In the genomic region with DNA sequence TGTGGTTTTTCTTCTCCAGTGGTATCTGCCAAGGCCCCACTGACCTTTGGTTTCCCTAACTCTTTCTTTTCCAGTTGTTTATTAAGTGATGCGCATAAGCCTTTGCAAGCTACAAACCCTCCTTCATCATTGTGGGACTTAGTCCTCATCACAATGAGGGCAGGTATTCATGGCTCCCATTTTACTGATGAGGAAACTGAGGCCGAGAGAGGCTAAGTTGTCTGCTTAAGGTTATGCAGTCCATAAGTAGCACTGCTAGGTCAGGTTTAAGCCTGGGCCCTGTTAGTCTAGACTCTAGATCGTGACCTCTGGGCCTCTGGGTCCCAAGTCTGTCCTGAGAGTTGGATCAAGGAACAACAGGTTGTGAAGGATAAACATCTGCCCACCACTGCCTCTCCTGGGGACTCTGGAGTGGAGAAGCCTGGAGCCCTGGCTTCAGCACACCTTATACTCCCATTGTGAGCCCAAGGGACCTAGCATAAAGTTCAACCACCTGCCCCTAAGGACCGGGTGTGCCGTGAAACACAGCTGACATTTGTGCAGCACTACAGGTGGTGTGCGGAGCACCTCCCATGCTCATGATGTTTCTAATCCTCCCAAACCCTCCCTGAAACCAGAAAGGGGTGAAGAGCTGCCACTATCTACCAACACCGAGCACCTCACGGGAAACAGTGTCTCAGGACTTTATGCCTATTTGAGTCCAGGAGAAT, we compare ENCODE assay signal across 1 cellular context.
TF ChIP-seq lines count a peak whose summit lies in the region.

No MANE protein-coding gene starts in this region.

TF ChIP-seq in HepG2, 621 proteins besides CTCF, POLR2A, EP300 and RAD21 (continued from another document and continues in another):
- TF ChIP-seq ZNF652 (CRISPR knock-in tag; IDR thresholded peaks at IDR 0.05; ENCODE audit: borderline replicate concordance, low read depth): peak; percentile 16; the same call in 1 of the 2 replicates
- TF ChIP-seq, protein P1, sequence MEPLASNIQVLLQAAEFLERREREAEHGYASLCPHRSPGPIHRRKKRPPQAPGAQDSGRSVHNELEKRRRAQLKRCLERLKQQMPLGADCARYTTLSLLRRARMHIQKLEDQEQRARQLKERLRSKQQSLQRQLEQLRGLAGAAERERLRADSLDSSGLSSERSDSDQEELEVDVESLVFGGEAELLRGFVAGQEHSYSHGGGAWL (CRISPR knock-in tag; IDR thresholded peaks at IDR 0.05): no peak
- peak; percentile 88 for TF ChIP-seq ZNF629 (CRISPR knock-in tag; conservative IDR thresholded peaks at IDR 0.05)
- no peak for TF ChIP-seq KDM1A (CRISPR knock-in tag; IDR thresholded peaks at IDR 0.05)
- TF ChIP-seq MYNN (CRISPR knock-in tag; IDR thresholded peaks at IDR 0.05; ENCODE audit: low read depth): no peak
- no peak for TF ChIP-seq ZNF430 (CRISPR knock-in tag; IDR thresholded peaks at IDR 0.05)
- no peak for TF ChIP-seq ZNF24 (IDR thresholded peaks at IDR 0.05)
- no peak for TF ChIP-seq ZNF230 (CRISPR knock-in tag; IDR thresholded peaks at IDR 0.05)
- TF ChIP-seq, protein P2, sequence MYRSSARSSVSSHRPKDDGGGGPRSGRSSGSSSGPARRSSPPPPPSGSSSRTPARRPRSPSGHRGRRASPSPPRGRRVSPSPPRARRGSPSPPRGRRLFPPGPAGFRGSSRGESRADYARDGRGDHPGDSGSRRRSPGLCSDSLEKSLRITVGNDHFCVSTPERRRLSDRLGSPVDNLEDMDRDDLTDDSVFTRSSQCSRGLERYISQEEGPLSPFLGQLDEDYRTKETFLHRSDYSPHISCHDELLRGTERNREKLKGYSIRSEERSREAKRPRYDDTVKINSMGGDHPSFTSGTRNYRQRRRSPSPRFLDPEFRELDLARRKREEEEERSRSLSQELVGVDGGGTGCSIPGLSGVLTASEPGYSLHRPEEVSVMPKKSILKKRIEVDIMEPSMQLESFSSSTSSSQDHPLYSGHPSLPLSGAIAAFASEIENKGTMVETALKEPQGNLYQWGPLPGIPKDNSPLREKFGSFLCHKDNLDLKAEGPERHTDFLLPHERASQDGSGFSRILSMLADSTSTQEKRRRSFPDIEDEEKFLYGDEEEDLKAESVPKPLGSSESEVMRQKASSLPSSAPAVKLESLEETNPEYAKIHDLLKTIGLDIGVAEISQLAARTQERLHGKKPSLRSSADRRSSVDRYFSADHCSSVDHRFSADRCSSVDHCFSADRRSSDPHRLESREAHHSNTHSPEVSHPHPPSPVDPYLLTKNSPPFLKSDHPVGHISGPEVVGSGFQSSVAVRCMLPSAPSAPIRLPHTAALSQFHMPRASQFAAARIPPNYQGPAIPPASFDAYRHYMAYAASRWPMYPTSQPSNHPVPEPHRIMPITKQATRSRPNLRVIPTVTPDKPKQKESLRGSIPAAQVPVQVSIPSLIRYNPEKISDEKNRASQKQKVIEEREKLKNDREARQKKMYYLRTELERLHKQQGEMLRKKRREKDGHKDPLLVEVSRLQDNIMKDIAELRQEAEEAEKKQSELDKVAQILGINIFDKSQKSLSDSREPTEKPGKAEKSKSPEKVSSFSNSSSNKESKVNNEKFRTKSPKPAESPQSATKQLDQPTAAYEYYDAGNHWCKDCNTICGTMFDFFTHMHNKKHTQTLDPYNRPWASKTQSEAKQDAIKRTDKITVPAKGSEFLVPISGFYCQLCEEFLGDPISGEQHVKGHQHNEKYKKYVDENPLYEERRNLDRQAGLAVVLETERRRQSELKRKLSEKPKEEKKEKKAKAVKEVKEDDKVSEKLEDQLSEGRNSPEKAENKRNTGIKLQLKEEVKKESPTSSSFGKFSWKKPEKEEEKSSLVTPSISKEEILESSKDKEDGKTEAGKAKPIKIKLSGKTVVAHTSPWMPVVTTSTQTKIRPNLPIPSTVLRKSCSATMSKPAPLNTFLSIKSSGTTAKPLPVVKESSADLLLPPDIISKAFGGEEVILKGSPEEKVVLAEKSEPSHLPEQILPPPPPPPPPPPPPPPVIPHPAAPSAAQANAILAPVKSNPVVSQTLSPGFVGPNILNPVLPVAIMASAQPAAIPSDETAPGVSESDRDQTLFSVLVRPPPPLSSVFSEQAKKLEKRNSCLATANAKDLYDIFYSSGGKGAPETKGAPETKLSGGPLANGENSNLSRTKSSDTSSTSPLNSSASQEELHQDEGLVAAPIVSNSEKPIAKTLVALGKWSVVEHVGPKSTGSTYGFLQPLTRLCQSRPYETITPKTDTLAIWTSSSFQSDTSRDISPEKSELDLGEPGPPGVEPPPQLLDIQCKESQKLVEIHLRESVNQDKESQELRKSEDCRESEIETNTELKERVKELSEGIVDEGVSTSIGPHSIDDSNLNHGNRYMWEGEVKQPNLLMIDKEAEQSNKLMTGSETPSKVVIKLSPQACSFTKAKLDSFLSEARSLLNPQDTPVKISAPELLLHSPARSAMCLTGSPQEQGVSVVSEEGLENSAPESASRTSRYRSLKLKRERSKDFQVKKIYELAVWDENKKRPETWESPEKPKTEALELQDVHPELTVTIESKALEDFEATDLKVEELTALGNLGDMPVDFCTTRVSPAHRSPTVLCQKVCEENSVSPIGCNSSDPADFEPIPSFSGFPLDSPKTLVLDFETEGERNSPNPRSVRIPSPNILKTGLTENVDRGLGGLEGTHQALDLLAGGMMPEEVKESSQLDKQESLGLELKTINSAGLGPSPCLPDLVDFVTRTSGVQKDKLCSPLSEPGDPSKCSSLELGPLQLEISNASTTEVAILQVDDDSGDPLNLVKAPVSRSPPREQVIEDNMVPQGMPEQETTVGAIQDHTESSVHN (CRISPR knock-in tag; IDR thresholded peaks at IDR 0.05): no peak
- TF ChIP-seq MTA1 (CRISPR knock-in tag; IDR thresholded peaks at IDR 0.05; ENCODE audit: borderline replicate concordance): no peak
- TF ChIP-seq, protein P3, sequence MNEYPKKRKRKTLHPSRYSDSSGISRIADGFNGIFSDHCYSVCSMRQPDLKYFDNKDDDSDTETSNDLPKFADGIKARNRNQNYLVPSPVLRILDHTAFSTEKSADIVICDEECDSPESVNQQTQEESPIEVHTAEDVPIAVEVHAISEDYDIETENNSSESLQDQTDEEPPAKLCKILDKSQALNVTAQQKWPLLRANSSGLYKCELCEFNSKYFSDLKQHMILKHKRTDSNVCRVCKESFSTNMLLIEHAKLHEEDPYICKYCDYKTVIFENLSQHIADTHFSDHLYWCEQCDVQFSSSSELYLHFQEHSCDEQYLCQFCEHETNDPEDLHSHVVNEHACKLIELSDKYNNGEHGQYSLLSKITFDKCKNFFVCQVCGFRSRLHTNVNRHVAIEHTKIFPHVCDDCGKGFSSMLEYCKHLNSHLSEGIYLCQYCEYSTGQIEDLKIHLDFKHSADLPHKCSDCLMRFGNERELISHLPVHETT (CRISPR knock-in tag; conservative IDR thresholded peaks at IDR 0.05): no peak
- no peak for TF ChIP-seq NCOA5 (CRISPR knock-in tag; IDR thresholded peaks at IDR 0.05)
- TF ChIP-seq, protein P4, sequence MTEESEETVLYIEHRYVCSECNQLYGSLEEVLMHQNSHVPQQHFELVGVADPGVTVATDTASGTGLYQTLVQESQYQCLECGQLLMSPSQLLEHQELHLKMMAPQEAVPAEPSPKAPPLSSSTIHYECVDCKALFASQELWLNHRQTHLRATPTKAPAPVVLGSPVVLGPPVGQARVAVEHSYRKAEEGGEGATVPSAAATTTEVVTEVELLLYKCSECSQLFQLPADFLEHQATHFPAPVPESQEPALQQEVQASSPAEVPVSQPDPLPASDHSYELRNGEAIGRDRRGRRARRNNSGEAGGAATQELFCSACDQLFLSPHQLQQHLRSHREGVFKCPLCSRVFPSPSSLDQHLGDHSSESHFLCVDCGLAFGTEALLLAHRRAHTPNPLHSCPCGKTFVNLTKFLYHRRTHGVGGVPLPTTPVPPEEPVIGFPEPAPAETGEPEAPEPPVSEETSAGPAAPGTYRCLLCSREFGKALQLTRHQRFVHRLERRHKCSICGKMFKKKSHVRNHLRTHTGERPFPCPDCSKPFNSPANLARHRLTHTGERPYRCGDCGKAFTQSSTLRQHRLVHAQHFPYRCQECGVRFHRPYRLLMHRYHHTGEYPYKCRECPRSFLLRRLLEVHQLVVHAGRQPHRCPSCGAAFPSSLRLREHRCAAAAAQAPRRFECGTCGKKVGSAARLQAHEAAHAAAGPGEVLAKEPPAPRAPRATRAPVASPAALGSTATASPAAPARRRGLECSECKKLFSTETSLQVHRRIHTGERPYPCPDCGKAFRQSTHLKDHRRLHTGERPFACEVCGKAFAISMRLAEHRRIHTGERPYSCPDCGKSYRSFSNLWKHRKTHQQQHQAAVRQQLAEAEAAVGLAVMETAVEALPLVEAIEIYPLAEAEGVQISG (CRISPR knock-in tag; IDR thresholded peaks at IDR 0.05): no peak
- TF ChIP-seq ZNF160 (CRISPR knock-in tag; IDR thresholded peaks at IDR 0.05): no peak
- TF ChIP-seq MED13 (CRISPR knock-in tag; IDR thresholded peaks at IDR 0.05): no peak
- no peak for TF ChIP-seq ZNF431 (CRISPR knock-in tag; IDR thresholded peaks at IDR 0.05; ENCODE audit: borderline replicate concordance, low read depth)
- TF ChIP-seq ZNF543 (CRISPR knock-in tag; IDR thresholded peaks at IDR 0.05): no peak
- no peak for TF ChIP-seq NAIF1 (CRISPR knock-in tag; IDR thresholded peaks at IDR 0.05; ENCODE audit: borderline replicate concordance)
- TF ChIP-seq NFKB2 (CRISPR knock-in tag; IDR thresholded peaks at IDR 0.05; ENCODE audit: borderline replicate concordance): no peak
- TF ChIP-seq KAT7 (CRISPR knock-in tag; IDR thresholded peaks at IDR 0.05; ENCODE audit: borderline replicate concordance): no peak
- no peak for TF ChIP-seq YEATS2 (CRISPR knock-in tag; IDR thresholded peaks at IDR 0.05; ENCODE audit: borderline replicate concordance)
- TF ChIP-seq, protein P5, sequence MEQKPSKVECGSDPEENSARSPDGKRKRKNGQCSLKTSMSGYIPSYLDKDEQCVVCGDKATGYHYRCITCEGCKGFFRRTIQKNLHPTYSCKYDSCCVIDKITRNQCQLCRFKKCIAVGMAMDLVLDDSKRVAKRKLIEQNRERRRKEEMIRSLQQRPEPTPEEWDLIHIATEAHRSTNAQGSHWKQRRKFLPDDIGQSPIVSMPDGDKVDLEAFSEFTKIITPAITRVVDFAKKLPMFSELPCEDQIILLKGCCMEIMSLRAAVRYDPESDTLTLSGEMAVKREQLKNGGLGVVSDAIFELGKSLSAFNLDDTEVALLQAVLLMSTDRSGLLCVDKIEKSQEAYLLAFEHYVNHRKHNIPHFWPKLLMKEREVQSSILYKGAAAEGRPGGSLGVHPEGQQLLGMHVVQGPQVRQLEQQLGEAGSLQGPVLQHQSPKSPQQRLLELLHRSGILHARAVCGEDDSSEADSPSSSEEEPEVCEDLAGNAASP (CRISPR knock-in tag; IDR thresholded peaks at IDR 0.05; ENCODE audit: borderline replicate concordance): no peak
- no peak for TF ChIP-seq SRSF9 (IDR thresholded peaks at IDR 0.05; ENCODE audit: borderline replicate concordance, insufficient read depth, low read depth, low read length, poor library complexity, severe bottlenecking)
- TF ChIP-seq, protein P6, sequence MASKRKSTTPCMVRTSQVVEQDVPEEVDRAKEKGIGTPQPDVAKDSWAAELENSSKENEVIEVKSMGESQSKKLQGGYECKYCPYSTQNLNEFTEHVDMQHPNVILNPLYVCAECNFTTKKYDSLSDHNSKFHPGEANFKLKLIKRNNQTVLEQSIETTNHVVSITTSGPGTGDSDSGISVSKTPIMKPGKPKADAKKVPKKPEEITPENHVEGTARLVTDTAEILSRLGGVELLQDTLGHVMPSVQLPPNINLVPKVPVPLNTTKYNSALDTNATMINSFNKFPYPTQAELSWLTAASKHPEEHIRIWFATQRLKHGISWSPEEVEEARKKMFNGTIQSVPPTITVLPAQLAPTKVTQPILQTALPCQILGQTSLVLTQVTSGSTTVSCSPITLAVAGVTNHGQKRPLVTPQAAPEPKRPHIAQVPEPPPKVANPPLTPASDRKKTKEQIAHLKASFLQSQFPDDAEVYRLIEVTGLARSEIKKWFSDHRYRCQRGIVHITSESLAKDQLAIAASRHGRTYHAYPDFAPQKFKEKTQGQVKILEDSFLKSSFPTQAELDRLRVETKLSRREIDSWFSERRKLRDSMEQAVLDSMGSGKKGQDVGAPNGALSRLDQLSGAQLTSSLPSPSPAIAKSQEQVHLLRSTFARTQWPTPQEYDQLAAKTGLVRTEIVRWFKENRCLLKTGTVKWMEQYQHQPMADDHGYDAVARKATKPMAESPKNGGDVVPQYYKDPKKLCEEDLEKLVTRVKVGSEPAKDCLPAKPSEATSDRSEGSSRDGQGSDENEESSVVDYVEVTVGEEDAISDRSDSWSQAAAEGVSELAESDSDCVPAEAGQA (IDR thresholded peaks at IDR 0.05; ENCODE audit: low read depth): peak; percentile 23; the same call in 1 of the 2 replicates
- TF ChIP-seq, protein P6 (CRISPR knock-in tag; IDR thresholded peaks at IDR 0.05; ENCODE audit: borderline replicate concordance): no peak
- no peak for TF ChIP-seq THAP11 (CRISPR knock-in tag; IDR thresholded peaks at IDR 0.05)
- TF ChIP-seq CENPT (CRISPR knock-in tag; IDR thresholded peaks at IDR 0.05; ENCODE audit: low read depth): no peak
- TF ChIP-seq ZNF678 (CRISPR knock-in tag; IDR thresholded peaks at IDR 0.05): no peak
- 0 out of 2 replicates have a peak, but pooled peaks have one; percentile 22 for TF ChIP-seq ZNF878 (CRISPR knock-in tag; IDR thresholded peaks at IDR 0.05)
- TF ChIP-seq ZNF441 (CRISPR knock-in tag; IDR thresholded peaks at IDR 0.05; ENCODE audit: borderline replicate concordance): no peak
- TF ChIP-seq ZNF891 (CRISPR knock-in tag; IDR thresholded peaks at IDR 0.05): no peak
- peak; percentile 54; the same call in 1 of the 2 replicates for TF ChIP-seq ZNF670 (CRISPR knock-in tag; IDR thresholded peaks at IDR 0.05; ENCODE audit: borderline replicate concordance)
- no peak for TF ChIP-seq ZIK1 (CRISPR knock-in tag; IDR thresholded peaks at IDR 0.05; ENCODE audit: borderline replicate concordance, low read depth)
- TF ChIP-seq ZBTB7A (CRISPR knock-in tag; IDR thresholded peaks at IDR 0.05): no peak
- TF ChIP-seq ZNF33B (CRISPR knock-in tag; IDR thresholded peaks at IDR 0.05): no peak
- TF ChIP-seq ZNF816 (CRISPR knock-in tag; IDR thresholded peaks at IDR 0.05; ENCODE audit: borderline replicate concordance): 0 out of 2 replicates have a peak, but pooled peaks have one; percentile 10
- TF ChIP-seq ESRRA (CRISPR knock-in tag; IDR thresholded peaks at IDR 0.05; ENCODE audit: low read depth): no peak
